Comparison of ENCODE assay signal across 8 cellular contexts in the genomic region with DNA sequence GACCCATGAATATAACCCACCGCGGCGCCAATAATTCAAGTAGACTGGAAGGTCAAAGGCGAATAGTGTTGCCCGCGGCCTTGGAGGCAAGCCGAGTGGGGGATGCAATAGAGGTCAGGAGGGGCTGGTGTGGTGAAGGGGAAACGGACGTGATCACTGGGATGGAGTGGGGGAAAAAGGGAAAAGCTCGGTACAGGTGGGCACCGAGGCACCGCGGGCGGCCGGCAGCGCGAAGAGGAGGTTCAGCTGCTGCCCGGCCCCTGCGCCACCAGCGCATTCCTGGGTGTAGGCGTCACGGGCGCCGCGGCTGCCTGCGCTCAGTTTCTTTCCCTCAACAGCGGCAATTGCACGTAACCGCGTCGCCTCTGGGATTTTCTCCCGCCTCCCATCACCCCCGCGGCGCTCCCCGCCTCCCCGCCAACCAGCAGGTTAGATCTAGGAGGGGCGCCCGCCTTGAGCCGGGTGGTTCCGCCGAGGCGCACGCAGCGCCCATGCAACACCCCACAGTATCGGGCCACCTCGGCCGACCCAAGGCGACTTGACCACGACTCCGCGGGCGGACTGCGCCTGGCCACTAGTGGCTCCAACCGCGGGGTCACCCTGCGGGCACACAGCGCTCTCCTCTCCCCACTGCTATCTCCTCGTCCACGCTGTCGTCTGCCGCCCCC. TPM values are rescaled to one million over a fixed set of nuclear protein-coding genes. Genes with fewer than 3 reads are reported as not detected.
DNase-seq lines count a peak whose midpoint lies in the region; ATAC-seq and TF ChIP-seq lines count a peak whose summit lies in the region.

No MANE protein-coding gene starts in this region.

- no peak overlapping the region for H3K27ac Mint-ChIP-seq in activated CD4-positive, alpha-beta T cell treated with anti-CD3 and anti-CD28 coated beads for 36 hours

- peaks cover 0 to 27% (median 10%) of the 10 kb centered on the region in 4 donors for H3K4me1 ChIP-seq in right lobe of liver
- no peaks in the 10 kb centered on the region for H3K4me1 ChIP-seq in thymus (ENCODE audit: control insufficient read depth, insufficient read depth, low read length)

- no peaks in the 10 kb centered on the region for H3K9me3 Mint-ChIP-seq in activated CD4-positive, alpha-beta T cell treated with anti-CD3 and anti-CD28 coated beads for 36 hours (ENCODE audit: low read depth)

- DNase-seq in activated CD4-positive, alpha-beta T cell treated with anti-CD3 and anti-CD28 coated beads for 36 hours, result peak; percentile 9
- no peak for DNase-seq in activated CD4-positive, alpha-beta T cell treated with anti-CD3 and anti-CD28 coated beads for 48 hours
- DNase-seq in NCI-H748 treated with DMSO at 0.1 percent for 48 hours (lab: John Stamatoyannopoulos, UW) (peak; percentile 47), dermis blood vessel endothelial cell (peak; percentile 79), right lobe of liver (peak; percentile 71 to 80 (median 77)), SHP77 treated with DMSO at 0.1 percent for 48 hours (lab: John Stamatoyannopoulos, UW) (no peak)

- peak overlapping the region; percentile 65 to 85 (median 76) for H3K4me3 ChIP-seq in right lobe of liver
- peak overlapping the region; percentile 29 for H3K4me3 ChIP-seq in thymus (ENCODE audit: low read length)

- CTCF ChIA-PET in activated CD4-positive, alpha-beta T cell treated with anti-CD3 and anti-CD28 coated beads for 36 hours (lab: Charles Lee), result interaction anchor here (0.6 kb wide), 2 partner anchors 40 to 436 kb away, joined by 3 read pairs; no protein-coding TSS in a partner anchor

- TF ChIP-seq POLR2A in right lobe of liver (IDR thresholded peaks at IDR 0.05), result peak; percentile 64

- no peak overlapping the region for H3K4me3 Mint-ChIP-seq in activated CD4-positive, alpha-beta T cell treated with anti-CD3 and anti-CD28 coated beads for 36 hours

- peak overlapping the region; percentile 88 to 97 (median 95) for H3K27ac ChIP-seq in right lobe of liver
- peak overlapping the region; percentile 78 for H3K27ac ChIP-seq in thymus (ENCODE audit: low read depth)

- no peak for ATAC-seq in activated CD4-positive, alpha-beta T cell treated with anti-CD3 and anti-CD28 coated beads for 36 hours
- peak; percentile 54 to 63 (median 62) for ATAC-seq in right lobe of liver
- ATAC-seq in HG02610 (IDR thresholded peaks at IDR 0.05; ENCODE audit: unreplicated experiment), result no peak

- peaks cover 58% of the 10 kb centered on the region for H3K27me3 Mint-ChIP-seq in activated CD4-positive, alpha-beta T cell treated with anti-CD3 and anti-CD28 coated beads for 36 hours

- H3K27me3 ChIP-seq in right lobe of liver (no peaks in the 10 kb centered on the region), thymus (ENCODE audit: control insufficient read depth, insufficient read depth) (peaks cover 31% of the 10 kb centered on the region)

- POLR2A ChIA-PET in activated CD4-positive, alpha-beta T cell treated with anti-CD3 and anti-CD28 coated beads for 36 hours (lab: Charles Lee), result no interaction called here

- H3K36me3 Mint-ChIP-seq in activated CD4-positive, alpha-beta T cell treated with anti-CD3 and anti-CD28 coated beads for 36 hours (ENCODE audit: low read depth), result no peaks in the 10 kb centered on the region

- H3K36me3 ChIP-seq in right lobe of liver (peaks cover 0 to 11% (median 0%) of the 10 kb centered on the region in 4 donors), thymus (ENCODE audit: control insufficient read depth, insufficient read depth) (no peaks in the 10 kb centered on the region)

- no peaks in the 10 kb centered on the region for H3K9me3 ChIP-seq in right lobe of liver
- no peaks in the 10 kb centered on the region for H3K9me3 ChIP-seq in thymus (ENCODE audit: control insufficient read depth)

- peaks cover 10% of the 10 kb centered on the region for H3K4me1 Mint-ChIP-seq in activated CD4-positive, alpha-beta T cell treated with anti-CD3 and anti-CD28 coated beads for 36 hours

- no peak for TF ChIP-seq CTCF in right lobe of liver (IDR thresholded peaks at IDR 0.05)

- intact Hi-C loops in activated CD4-positive, alpha-beta T cell treated with anti-CD3 and anti-CD28 coated beads for 36 hours (cut with DNase I, micrococcal nuclease), result no loop called here
- intact Hi-C loops in right lobe of liver (cut with DNase I), result no loop called here

- WGBS in right lobe of liver (ENCODE audit: insufficient coverage, low coverage, low lambda C conversion rate, missing lambda C conversion rate), result 2% methylated on average over 33 of the region's 62 CpGs
- 4% methylated on average over 62 of the region's 62 CpGs for WGBS in thymus

RNA-seq across cellular contexts. Expression of a gene that starts 1.5 kb away (rescaled TPM):
- total RNA-seq in activated CD4-positive, alpha-beta T cell treated with anti-CD3 and anti-CD28 coated beads for 36 hours, result not detected
- total RNA-seq in dermis blood vessel endothelial cell (53.1 and 66.5 TPM in 2 replicates), right lobe of liver (10 to 100 TPM; 20.0 to 70.5 (median 36.8) TPM)
- polyA plus RNA-seq in thymus, result 29.9 TPM

Comparison
In these comparisons a context has a peak if more than half of its experiments do, and no peak if none do; other contexts are left out.
1. DNase-seq: peak in activated CD4-positive, alpha-beta T cell treated with anti-CD3 and anti-CD28 coated beads for 36 hours (single experiment), NCI-H748 treated with DMSO at 0.1 percent for 48 hours (single experiment), dermis blood vessel endothelial cell (single experiment) and right lobe of liver (3 of 3); none in activated CD4-positive, alpha-beta T cell treated with anti-CD3 and anti-CD28 coated beads for 48 hours (single experiment) and SHP77 treated with DMSO at 0.1 percent for 48 hours (single experiment).
2. ATAC-seq: peak in right lobe of liver (4 of 4); none in activated CD4-positive, alpha-beta T cell treated with anti-CD3 and anti-CD28 coated beads for 36 hours (single experiment) and HG02610 (single experiment).
3. RNA of a gene that starts 1.5 kb away (total RNA-seq): 53.1 to 66.5 TPM in dermis blood vessel endothelial cell and 20.0 to 70.5 TPM in right lobe of liver; not detected in activated CD4-positive, alpha-beta T cell treated with anti-CD3 and anti-CD28 coated beads for 36 hours; every median in the first group is over 10 times any median in the second.